In the genomic region with DNA sequence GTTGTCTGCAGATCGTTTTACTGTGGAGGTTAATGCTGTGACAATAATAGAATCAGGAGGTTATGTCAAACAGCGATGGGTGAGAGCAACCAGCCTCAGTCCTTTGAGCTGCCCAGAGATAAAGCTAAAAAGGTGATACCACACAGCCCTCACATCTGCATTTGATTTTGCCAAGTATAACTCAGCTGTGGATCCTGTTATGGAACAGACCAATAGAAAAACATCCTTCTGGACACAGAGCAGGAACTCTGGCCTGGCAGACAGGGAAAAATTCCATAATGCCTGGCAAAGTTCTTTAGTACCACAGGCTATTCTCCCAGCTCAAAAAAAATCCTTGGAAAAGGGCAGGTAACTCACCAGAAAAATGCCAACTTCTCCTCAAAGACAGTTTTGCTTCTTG, we compare ENCODE assay signal across 1 cellular context.
TF ChIP-seq lines count a peak whose summit lies in the region.

No MANE protein-coding gene starts in this region.

TF ChIP-seq in endothelial cell of umbilical vein, 7 proteins besides CTCF, POLR2A, EP300 and RAD21:
- TF ChIP-seq GATA2 (IDR thresholded peaks at IDR 0.05; ENCODE audit: insufficient read depth, insufficient read length, low read depth, low read length) (no peak), MYC (IDR thresholded peaks at IDR 0.05; ENCODE audit: low read depth, low read length) (no peak)
